25 cellular contexts compared by ENCODE assay signal in genomic region chr6:17149581-17149980, GRCh38.
"Had no signal": no experiment of that assay in that cellular context is flagged by ENCODE, and none has a peak within 500 bp of the region (broad histone marks: within the 10 kb centered on the region; RNA-seq: fewer than 3 reads in every experiment).

No MANE protein-coding gene starts in this region.

- H3K27ac ChIP-seq: epithelial cell of prostate, gastrocnemius medialis, neural progenitor cell, parathyroid adenoma, right lobe of liver, stomach, thyroid gland, vagina had no signal

- H3K27ac Mint-ChIP-seq: dendritic cell treated with granulocyte-macrophage colony-stimulating factor and Interleukin-4, amounts not matched to agents 40 ng/mL and 50 ng/mL, for 4 days; endodermal cell; memory B cell; nephron; neural progenitor cell; progenitor cell of endocrine pancreas had no signal

- H3K36me3 ChIP-seq: gastrocnemius medialis, neural progenitor cell, right lobe of liver, stomach, thyroid gland, vagina had no signal

- DNase-seq: effector CD8-positive, alpha-beta T cell; endodermal cell; foreskin fibroblast; gastrocnemius medialis; head of caudate nucleus; naive thymus-derived CD4-positive, alpha-beta T cell; right lobe of liver; small intestine; stimulated activated CD4-positive, alpha-beta T cell treated with anti-CD3 and anti-CD28 coated beads, Interleukin-15, amount 100 ng/mL, for 24 hours; stimulated activated CD4-positive, alpha-beta T cell treated with anti-CD3 and anti-CD28 coated beads, Interleukin-2, amount 100 ng/mL, for 48 hours; stimulated activated naive CD4-positive, alpha-beta T cell; stomach; thyroid gland; trophoblast cell had no signal

- H3K4me3 Mint-ChIP-seq: dendritic cell treated with granulocyte-macrophage colony-stimulating factor and Interleukin-4, amounts not matched to agents 40 ng/mL and 50 ng/mL, for 4 days; endodermal cell; memory B cell; naive thymus-derived CD4-positive, alpha-beta T cell; nephron; neural progenitor cell had no signal

- H3K4me3 ChIP-seq: gastrocnemius medialis, lung, neural progenitor cell, right lobe of liver, stomach, thyroid gland, vagina had no signal

- H3K9me3 ChIP-seq: gastrocnemius medialis, thyroid gland, vagina had no signal

- H3K27me3 ChIP-seq: gastrocnemius medialis, neural progenitor cell, right lobe of liver, stomach, thyroid gland, vagina had no signal

- H3K36me3 Mint-ChIP-seq: neural progenitor cell had no signal

- ATAC-seq: esophagus mucosa; gastrocnemius medialis; left lobe of liver; naive thymus-derived CD4-positive, alpha-beta T cell; right lobe of liver had no signal

- H3K4me1 Mint-ChIP-seq: endodermal cell; memory B cell; naive thymus-derived CD4-positive, alpha-beta T cell; nephron; neural progenitor cell had no signal

- H3K27me3 Mint-ChIP-seq: memory B cell, progenitor cell of endocrine pancreas had no signal
